ENCODE assay signal across 1 cellular context in the genomic region with DNA sequence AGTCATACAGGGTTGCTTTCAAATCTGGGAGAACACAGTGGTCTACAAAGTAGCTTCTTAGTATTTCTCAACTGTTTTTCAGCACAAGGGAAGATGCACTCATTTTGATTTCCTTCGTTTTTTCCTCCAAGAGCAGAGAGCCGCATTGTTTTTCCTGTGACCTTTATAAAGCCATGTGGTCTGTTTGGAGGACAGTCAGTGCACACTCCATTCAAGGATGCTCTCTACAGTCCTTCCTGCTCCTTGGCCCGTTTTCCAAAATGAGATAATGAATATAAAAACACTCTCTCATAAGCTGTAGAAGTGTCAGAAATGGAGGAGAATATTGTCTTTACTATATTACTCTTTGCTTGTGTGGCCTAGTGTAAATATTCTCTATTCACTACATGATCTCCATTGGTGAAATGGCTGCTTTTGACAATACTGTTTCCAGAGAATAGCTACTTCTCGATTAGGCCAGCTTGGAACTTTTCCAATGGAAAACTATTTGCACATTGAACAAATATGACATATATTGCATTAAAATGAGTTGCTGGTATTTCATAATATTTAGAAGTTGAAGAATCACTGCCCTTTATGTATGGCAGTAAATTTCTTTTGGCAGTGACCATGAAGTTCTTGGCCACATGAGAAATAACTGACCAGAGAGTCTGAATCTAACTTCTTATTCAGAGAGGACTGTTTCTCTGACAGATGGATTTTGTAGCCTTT.
TF ChIP-seq lines count a peak whose summit lies in the region.

No MANE protein-coding gene starts in this region.

TF ChIP-seq in GM23338, 12 proteins besides CTCF, POLR2A, EP300 and RAD21 (continued from another document):
- TF ChIP-seq, protein P1, sequence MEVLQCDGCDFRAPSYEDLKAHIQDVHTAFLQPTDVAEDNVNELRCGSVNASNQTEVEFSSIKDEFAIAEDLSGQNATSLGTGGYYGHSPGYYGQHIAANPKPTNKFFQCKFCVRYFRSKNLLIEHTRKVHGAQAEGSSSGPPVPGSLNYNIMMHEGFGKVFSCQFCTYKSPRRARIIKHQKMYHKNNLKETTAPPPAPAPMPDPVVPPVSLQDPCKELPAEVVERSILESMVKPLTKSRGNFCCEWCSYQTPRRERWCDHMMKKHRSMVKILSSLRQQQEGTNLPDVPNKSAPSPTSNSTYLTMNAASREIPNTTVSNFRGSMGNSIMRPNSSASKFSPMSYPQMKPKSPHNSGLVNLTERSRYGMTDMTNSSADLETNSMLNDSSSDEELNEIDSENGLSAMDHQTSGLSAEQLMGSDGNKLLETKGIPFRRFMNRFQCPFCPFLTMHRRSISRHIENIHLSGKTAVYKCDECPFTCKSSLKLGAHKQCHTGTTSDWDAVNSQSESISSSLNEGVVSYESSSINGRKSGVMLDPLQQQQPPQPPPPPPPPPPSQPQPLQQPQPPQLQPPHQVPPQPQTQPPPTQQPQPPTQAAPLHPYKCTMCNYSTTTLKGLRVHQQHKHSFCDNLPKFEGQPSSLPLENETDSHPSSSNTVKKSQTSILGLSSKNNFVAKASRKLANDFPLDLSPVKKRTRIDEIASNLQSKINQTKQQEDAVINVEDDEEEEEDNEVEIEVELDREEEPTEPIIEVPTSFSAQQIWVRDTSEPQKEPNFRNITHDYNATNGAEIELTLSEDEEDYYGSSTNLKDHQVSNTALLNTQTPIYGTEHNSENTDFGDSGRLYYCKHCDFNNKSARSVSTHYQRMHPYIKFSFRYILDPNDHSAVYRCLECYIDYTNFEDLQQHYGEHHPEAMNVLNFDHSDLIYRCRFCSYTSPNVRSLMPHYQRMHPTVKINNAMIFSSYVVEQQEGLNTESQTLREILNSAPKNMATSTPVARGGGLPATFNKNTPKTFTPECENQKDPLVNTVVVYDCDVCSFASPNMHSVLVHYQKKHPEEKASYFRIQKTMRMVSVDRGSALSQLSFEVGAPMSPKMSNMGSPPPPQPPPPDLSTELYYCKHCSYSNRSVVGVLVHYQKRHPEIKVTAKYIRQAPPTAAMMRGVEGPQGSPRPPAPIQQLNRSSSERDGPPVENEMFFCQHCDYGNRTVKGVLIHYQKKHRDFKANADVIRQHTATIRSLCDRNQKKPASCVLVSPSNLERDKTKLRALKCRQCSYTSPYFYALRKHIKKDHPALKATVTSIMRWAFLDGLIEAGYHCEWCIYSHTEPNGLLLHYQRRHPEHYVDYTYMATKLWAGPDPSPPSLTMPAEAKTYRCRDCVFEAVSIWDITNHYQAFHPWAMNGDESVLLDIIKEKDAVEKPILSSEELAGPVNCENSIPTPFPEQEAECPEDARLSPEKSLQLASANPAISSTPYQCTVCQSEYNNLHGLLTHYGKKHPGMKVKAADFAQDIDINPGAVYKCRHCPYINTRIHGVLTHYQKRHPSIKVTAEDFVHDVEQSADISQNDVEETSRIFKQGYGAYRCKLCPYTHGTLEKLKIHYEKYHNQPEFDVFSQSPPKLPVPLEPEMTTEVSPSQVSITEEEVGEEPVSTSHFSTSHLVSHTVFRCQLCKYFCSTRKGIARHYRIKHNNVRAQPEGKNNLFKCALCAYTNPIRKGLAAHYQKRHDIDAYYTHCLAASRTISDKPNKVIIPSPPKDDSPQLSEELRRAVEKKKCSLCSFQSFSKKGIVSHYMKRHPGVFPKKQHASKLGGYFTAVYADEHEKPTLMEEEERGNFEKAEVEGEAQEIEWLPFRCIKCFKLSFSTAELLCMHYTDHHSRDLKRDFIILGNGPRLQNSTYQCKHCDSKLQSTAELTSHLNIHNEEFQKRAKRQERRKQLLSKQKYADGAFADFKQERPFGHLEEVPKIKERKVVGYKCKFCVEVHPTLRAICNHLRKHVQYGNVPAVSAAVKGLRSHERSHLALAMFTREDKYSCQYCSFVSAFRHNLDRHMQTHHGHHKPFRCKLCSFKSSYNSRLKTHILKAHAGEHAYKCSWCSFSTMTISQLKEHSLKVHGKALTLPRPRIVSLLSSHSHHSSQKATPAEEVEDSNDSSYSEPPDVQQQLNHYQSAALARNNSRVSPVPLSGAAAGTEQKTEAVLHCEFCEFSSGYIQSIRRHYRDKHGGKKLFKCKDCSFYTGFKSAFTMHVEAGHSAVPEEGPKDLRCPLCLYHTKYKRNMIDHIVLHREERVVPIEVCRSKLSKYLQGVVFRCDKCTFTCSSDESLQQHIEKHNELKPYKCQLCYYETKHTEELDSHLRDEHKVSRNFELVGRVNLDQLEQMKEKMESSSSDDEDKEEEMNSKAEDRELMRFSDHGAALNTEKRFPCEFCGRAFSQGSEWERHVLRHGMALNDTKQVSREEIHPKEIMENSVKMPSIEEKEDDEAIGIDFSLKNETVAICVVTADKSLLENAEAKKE (CRISPR knock-in tag; IDR thresholded peaks at IDR 0.05): no peak
- TF ChIP-seq EZH2 (IDR thresholded peaks at IDR 0.05; ENCODE audit: low read depth, unreplicated experiment): no peak
- TF ChIP-seq, protein P2, sequence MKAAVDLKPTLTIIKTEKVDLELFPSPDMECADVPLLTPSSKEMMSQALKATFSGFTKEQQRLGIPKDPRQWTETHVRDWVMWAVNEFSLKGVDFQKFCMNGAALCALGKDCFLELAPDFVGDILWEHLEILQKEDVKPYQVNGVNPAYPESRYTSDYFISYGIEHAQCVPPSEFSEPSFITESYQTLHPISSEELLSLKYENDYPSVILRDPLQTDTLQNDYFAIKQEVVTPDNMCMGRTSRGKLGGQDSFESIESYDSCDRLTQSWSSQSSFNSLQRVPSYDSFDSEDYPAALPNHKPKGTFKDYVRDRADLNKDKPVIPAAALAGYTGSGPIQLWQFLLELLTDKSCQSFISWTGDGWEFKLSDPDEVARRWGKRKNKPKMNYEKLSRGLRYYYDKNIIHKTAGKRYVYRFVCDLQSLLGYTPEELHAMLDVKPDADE (IDR thresholded peaks at IDR 0.05): no peak
- TF ChIP-seq, protein P3, sequence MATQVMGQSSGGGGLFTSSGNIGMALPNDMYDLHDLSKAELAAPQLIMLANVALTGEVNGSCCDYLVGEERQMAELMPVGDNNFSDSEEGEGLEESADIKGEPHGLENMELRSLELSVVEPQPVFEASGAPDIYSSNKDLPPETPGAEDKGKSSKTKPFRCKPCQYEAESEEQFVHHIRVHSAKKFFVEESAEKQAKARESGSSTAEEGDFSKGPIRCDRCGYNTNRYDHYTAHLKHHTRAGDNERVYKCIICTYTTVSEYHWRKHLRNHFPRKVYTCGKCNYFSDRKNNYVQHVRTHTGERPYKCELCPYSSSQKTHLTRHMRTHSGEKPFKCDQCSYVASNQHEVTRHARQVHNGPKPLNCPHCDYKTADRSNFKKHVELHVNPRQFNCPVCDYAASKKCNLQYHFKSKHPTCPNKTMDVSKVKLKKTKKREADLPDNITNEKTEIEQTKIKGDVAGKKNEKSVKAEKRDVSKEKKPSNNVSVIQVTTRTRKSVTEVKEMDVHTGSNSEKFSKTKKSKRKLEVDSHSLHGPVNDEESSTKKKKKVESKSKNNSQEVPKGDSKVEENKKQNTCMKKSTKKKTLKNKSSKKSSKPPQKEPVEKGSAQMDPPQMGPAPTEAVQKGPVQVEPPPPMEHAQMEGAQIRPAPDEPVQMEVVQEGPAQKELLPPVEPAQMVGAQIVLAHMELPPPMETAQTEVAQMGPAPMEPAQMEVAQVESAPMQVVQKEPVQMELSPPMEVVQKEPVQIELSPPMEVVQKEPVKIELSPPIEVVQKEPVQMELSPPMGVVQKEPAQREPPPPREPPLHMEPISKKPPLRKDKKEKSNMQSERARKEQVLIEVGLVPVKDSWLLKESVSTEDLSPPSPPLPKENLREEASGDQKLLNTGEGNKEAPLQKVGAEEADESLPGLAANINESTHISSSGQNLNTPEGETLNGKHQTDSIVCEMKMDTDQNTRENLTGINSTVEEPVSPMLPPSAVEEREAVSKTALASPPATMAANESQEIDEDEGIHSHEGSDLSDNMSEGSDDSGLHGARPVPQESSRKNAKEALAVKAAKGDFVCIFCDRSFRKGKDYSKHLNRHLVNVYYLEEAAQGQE (IDR thresholded peaks at IDR 0.05; ENCODE audit: unreplicated experiment): no peak
- no peak for TF ChIP-seq POLR2AphosphoS5 (IDR thresholded peaks at IDR 0.05; ENCODE audit: low read depth)
